Comparison of ENCODE assay signal across 11 cellular contexts in genomic region chr3:31105438-31106077, GRCh38.
DNase-seq lines count a peak whose midpoint lies in the region; ATAC-seq and TF ChIP-seq lines count a peak whose summit lies in the region.
"Had no signal": no experiment of that assay in that cellular context is flagged by ENCODE, and none has a peak within 500 bp of the region (broad histone marks: within the 10 kb centered on the region; RNA-seq: fewer than 3 reads in every experiment).

No MANE protein-coding gene starts in this region.

- H3K9me2 ChIP-seq in MM.1S (replicated peaks; ENCODE audit: insufficient read depth, low read length), result no peaks in the 10 kb centered on the region

- H3K36me3 Mint-ChIP-seq in activated naive CD8-positive, alpha-beta T cell treated with anti-CD3 and anti-CD28 coated beads, Interleukin-2, amount 50 U/mL, for 24 hours (ENCODE audit: low read depth), result peaks cover 6% of the 10 kb centered on the region
- H3K36me3 Mint-ChIP-seq in activated naive CD8-positive, alpha-beta T cell treated with anti-CD3 and anti-CD28 coated beads for 36 hours, result peaks cover 4% of the 10 kb centered on the region
- H3K36me3 Mint-ChIP-seq in stimulated activated effector memory CD8-positive, alpha-beta T cell treated with anti-CD3 and anti-CD28 coated beads, Interleukin-12 subunit alpha, Interleukin-12 subunit beta, amount 100 ng/mL, for 72 hours, result no peaks in the 10 kb centered on the region

- H3F3A ChIP-seq in MM.1S (ENCODE audit: insufficient read depth, low read length), result no peaks in the 10 kb centered on the region

- H3K4me1 Mint-ChIP-seq in activated naive CD8-positive, alpha-beta T cell treated with anti-CD3 and anti-CD28 coated beads, Interleukin-2, amount 50 U/mL, for 24 hours, result peaks cover 35% of the 10 kb centered on the region
- H3K4me1 Mint-ChIP-seq in activated naive CD8-positive, alpha-beta T cell treated with anti-CD3 and anti-CD28 coated beads for 36 hours, result peaks cover 13% of the 10 kb centered on the region
- peaks cover 28% of the 10 kb centered on the region for H3K4me1 Mint-ChIP-seq in stimulated activated effector memory CD8-positive, alpha-beta T cell treated with anti-CD3 and anti-CD28 coated beads, Interleukin-12 subunit alpha, Interleukin-12 subunit beta, amount 100 ng/mL, for 72 hours

- no peaks in the 10 kb centered on the region for H3K79me2 ChIP-seq in MM.1S (ENCODE audit: low read length)

- H3K9me3 Mint-ChIP-seq in activated naive CD8-positive, alpha-beta T cell treated with anti-CD3 and anti-CD28 coated beads, Interleukin-2, amount 50 U/mL, for 24 hours, result peaks cover 17% of the 10 kb centered on the region
- H3K9me3 Mint-ChIP-seq in activated naive CD8-positive, alpha-beta T cell treated with anti-CD3 and anti-CD28 coated beads for 36 hours, result peaks cover 7% of the 10 kb centered on the region
- H3K9me3 Mint-ChIP-seq in stimulated activated effector memory CD8-positive, alpha-beta T cell treated with anti-CD3 and anti-CD28 coated beads, Interleukin-12 subunit alpha, Interleukin-12 subunit beta, amount 100 ng/mL, for 72 hours, result peaks cover 4% of the 10 kb centered on the region

- peaks cover 46% of the 10 kb centered on the region for H3K4me1 ChIP-seq in RWPE2 (ENCODE audit: insufficient read depth, poor library complexity, severe bottlenecking)
- peaks cover 5% of the 10 kb centered on the region; the same call in 1 of the 2 replicates for H3K4me1 ChIP-seq in MM.1S (ENCODE audit: low read length)
- H3K4me1 ChIP-seq: upper lobe of left lung had no signal

- no peak for TF ChIP-seq CTCF in RWPE2 (IDR thresholded peaks at IDR 0.05; ENCODE audit: poor library complexity, severe bottlenecking)
- TF ChIP-seq CTCF in epithelial cell of proximal tubule (conservative IDR thresholded peaks at IDR 0.05; ENCODE audit: low read depth, low read length), result no peak
- no peak for TF ChIP-seq CTCF in MM.1S (IDR thresholded peaks at IDR 0.05; ENCODE audit: low read length)

- H2AFZ ChIP-seq in MM.1S (ENCODE audit: low read length), result no peak overlapping the region

- H3K4me3 ChIP-seq in RWPE2 (ENCODE audit: severe bottlenecking), result no peak overlapping the region
- no peak overlapping the region for H3K4me3 ChIP-seq in epithelial cell of proximal tubule (ENCODE audit: low read depth, low read length)
- no peak overlapping the region for H3K4me3 ChIP-seq in MM.1S (ENCODE audit: low read length)
- H3K4me3 ChIP-seq: upper lobe of left lung had no signal

- H3K4me3 Mint-ChIP-seq in activated naive CD8-positive, alpha-beta T cell treated with anti-CD3 and anti-CD28 coated beads, Interleukin-2, amount 50 U/mL, for 24 hours, result no peak overlapping the region
- no peak overlapping the region for H3K4me3 Mint-ChIP-seq in activated naive CD8-positive, alpha-beta T cell treated with anti-CD3 and anti-CD28 coated beads for 36 hours
- H3K4me3 Mint-ChIP-seq in stimulated activated effector memory CD8-positive, alpha-beta T cell treated with anti-CD3 and anti-CD28 coated beads, Interleukin-12 subunit alpha, Interleukin-12 subunit beta, amount 100 ng/mL, for 72 hours, result no peak overlapping the region

- H4K20me1 ChIP-seq in MM.1S (ENCODE audit: insufficient read depth, low read length), result no peaks in the 10 kb centered on the region

- H3K4me2 ChIP-seq in MM.1S (ENCODE audit: low read depth, low read length), result no peak overlapping the region

- H3K36me3 ChIP-seq in RWPE2 (ENCODE audit: low read depth) (no peaks in the 10 kb centered on the region), MM.1S (replicated peaks; ENCODE audit: insufficient read depth, low read length) (no peaks in the 10 kb centered on the region)
- H3K36me3 ChIP-seq: upper lobe of left lung had no signal

- H3K27ac ChIP-seq in RWPE2 (ENCODE audit: poor library complexity, severe bottlenecking) (peak overlapping the region; percentile 98), MM.1S (ENCODE audit: low read length) (no peak overlapping the region)
- H3K27ac ChIP-seq: upper lobe of left lung had no signal

- H3K27me3 Mint-ChIP-seq in activated naive CD8-positive, alpha-beta T cell treated with anti-CD3 and anti-CD28 coated beads, Interleukin-2, amount 50 U/mL, for 24 hours, result no peaks in the 10 kb centered on the region
- H3K27me3 Mint-ChIP-seq in activated naive CD8-positive, alpha-beta T cell treated with anti-CD3 and anti-CD28 coated beads for 36 hours, result no peaks in the 10 kb centered on the region

- no peak overlapping the region for H3K9ac ChIP-seq in MM.1S (ENCODE audit: low read length)

- DNase-seq in activated naive CD8-positive, alpha-beta T cell treated with anti-CD3 and anti-CD28 coated beads, Interleukin-2, amount 50 U/mL, for 24 hours, result peak; percentile 8
- DNase-seq in activated naive CD8-positive, alpha-beta T cell treated with anti-CD3 and anti-CD28 coated beads for 36 hours, result no peak
- DNase-seq in RWPE2 (ENCODE audit: low spot score) (peak; percentile 54), epithelial cell of proximal tubule (ENCODE audit: low read depth) (peak; percentile 22), MM.1S (no peak)
- DNase-seq in stimulated activated effector memory CD8-positive, alpha-beta T cell treated with anti-CD3 and anti-CD28 coated beads, Interleukin-12 subunit alpha, Interleukin-12 subunit beta, amount 100 ng/mL, for 72 hours (ENCODE audit: low spot score in 2 of 2), result peak; percentile 3 to 53
- DNase-seq: Calu3, NCI-H187, upper lobe of left lung had no signal

- peak; percentile 54 for ATAC-seq in activated naive CD8-positive, alpha-beta T cell treated with anti-CD3 and anti-CD28 coated beads, Interleukin-2, amount 50 U/mL, for 24 hours
- ATAC-seq in RWPE2 (ENCODE audit: low read depth) (peak; percentile 86), GM21526 (IDR thresholded peaks at IDR 0.05; ENCODE audit: low FRiP score, unreplicated experiment) (no peak), HG03097 (IDR thresholded peaks at IDR 0.05; ENCODE audit: low FRiP score, unreplicated experiment) (no peak)
- peak; percentile 81 for ATAC-seq in stimulated activated effector memory CD8-positive, alpha-beta T cell treated with anti-CD3 and anti-CD28 coated beads, Interleukin-12 subunit alpha, Interleukin-12 subunit beta, amount 100 ng/mL, for 72 hours

- H3K27me3 ChIP-seq in RWPE2 (ENCODE audit: insufficient read depth, poor library complexity, severe bottlenecking) (no peaks in the 10 kb centered on the region), MM.1S (replicated peaks; ENCODE audit: insufficient read depth, low read length) (no peaks in the 10 kb centered on the region)
- H3K27me3 ChIP-seq: upper lobe of left lung had no signal

- no peaks in the 10 kb centered on the region for H3K9me3 ChIP-seq in RWPE2 (ENCODE audit: severe bottlenecking)
- H3K9me3 ChIP-seq in MM.1S (replicated peaks; ENCODE audit: insufficient read depth, low read length), result no peaks in the 10 kb centered on the region
- H3K9me3 ChIP-seq: upper lobe of left lung had no signal

- no peak overlapping the region for H3K27ac Mint-ChIP-seq in activated naive CD8-positive, alpha-beta T cell treated with anti-CD3 and anti-CD28 coated beads, Interleukin-2, amount 50 U/mL, for 24 hours
- H3K27ac Mint-ChIP-seq in activated naive CD8-positive, alpha-beta T cell treated with anti-CD3 and anti-CD28 coated beads for 36 hours, result no peak overlapping the region
- H3K27ac Mint-ChIP-seq in stimulated activated effector memory CD8-positive, alpha-beta T cell treated with anti-CD3 and anti-CD28 coated beads, Interleukin-12 subunit alpha, Interleukin-12 subunit beta, amount 100 ng/mL, for 72 hours, result peak overlapping the region; percentile 52

Comparison
In these comparisons a context has a peak if more than half of its experiments do, and no peak if none do; other contexts are left out.
1. DNase-seq: peak in activated naive CD8-positive, alpha-beta T cell treated with anti-CD3 and anti-CD28 coated beads, Interleukin-2, amount 50 U/mL, for 24 hours (single experiment), RWPE2 (single experiment), epithelial cell of proximal tubule (single experiment) and stimulated activated effector memory CD8-positive, alpha-beta T cell treated with anti-CD3 and anti-CD28 coated beads, Interleukin-12 subunit alpha, Interleukin-12 subunit beta, amount 100 ng/mL, for 72 hours (2 of 2); none in activated naive CD8-positive, alpha-beta T cell treated with anti-CD3 and anti-CD28 coated beads for 36 hours (single experiment) and MM.1S (single experiment).
2. ATAC-seq: peak in activated naive CD8-positive, alpha-beta T cell treated with anti-CD3 and anti-CD28 coated beads, Interleukin-2, amount 50 U/mL, for 24 hours (single experiment), RWPE2 (single experiment) and stimulated activated effector memory CD8-positive, alpha-beta T cell treated with anti-CD3 and anti-CD28 coated beads, Interleukin-12 subunit alpha, Interleukin-12 subunit beta, amount 100 ng/mL, for 72 hours (single experiment); none in GM21526 (single experiment) and HG03097 (single experiment).